ENCODE assay signal across 15 cellular contexts in the genomic region with DNA sequence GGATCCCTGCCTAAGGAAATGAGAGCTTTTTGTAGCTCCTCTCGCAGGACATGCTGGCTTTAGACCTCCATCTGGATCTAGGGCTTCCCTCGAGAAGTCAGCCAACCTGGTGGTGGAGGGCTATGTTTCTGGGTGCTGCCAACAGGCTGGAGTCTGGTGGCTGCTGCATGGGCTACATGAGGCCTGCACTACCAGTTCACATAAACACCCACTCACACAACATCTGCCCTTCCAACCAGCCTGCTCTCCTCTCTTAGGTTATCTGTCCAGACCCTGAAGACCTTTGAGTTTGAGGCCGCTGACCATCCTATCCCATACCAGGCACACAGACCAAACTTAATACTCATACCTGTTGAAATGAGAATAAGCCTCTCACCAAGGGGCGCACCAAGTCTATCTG. TPM values are rescaled to one million over a fixed set of nuclear protein-coding genes. Genes with fewer than 3 reads are reported as not detected.
DNase-seq lines count a peak whose midpoint lies in the region; ATAC-seq and TF ChIP-seq lines count a peak whose summit lies in the region.
"Had no signal": no experiment of that assay in that cellular context is flagged by ENCODE, and none has a peak within 500 bp of the region (broad histone marks: within the 10 kb centered on the region; RNA-seq: fewer than 3 reads in every experiment).

No MANE protein-coding gene starts in this region.

- H3K27ac ChIP-seq in Karpas-422 (ENCODE audit: low read length), result peak overlapping the region; percentile 91
- no peak overlapping the region for H3K27ac ChIP-seq in CD4-positive, alpha-beta memory T cell (ENCODE audit: low read depth, low read length)
- H3K27ac ChIP-seq: BLaER1 had no signal

- peaks cover 93% of the 10 kb centered on the region for H3K4me1 ChIP-seq in Karpas-422 (ENCODE audit: low read length)
- no peaks in the 10 kb centered on the region for H3K4me1 ChIP-seq in CD4-positive, alpha-beta memory T cell (ENCODE audit: insufficient read depth, low read length)

- no peaks in the 10 kb centered on the region for H3K9me3 Mint-ChIP-seq in dendritic cell treated with granulocyte-macrophage colony-stimulating factor and Interleukin-4, amounts not matched to agents 40 ng/mL and 50 ng/mL, for 4 days
- peaks cover 3% of the 10 kb centered on the region for H3K9me3 Mint-ChIP-seq in nephron progenitor cell
- peaks cover 0 to 2% (median 0%) of the 10 kb centered on the region in 8 donors for H3K9me3 Mint-ChIP-seq in CD4-positive, alpha-beta memory T cell
- H3K9me3 Mint-ChIP-seq: CD4-positive, CD25-positive, alpha-beta regulatory T cell; IgD-negative memory B cell had no signal

- CTCF ChIA-PET in CD4-positive, alpha-beta memory T cell (lab: Charles Lee; ENCODE audit: partially characterized antibody), result no interaction called here

- DNase-seq in Karpas-422, result peak; percentile 71
- DNase-seq in nephron progenitor cell, result no peak
- no peak for DNase-seq in CD4-positive, alpha-beta memory T cell
- no peak for DNase-seq in NCI-H510A treated with DMSO at 0.1 percent for 48 hours (lab: John Stamatoyannopoulos, UW)
- DNase-seq in activated CD4-positive, CD25-positive, alpha-beta regulatory T cell treated with anti-CD3 and anti-CD28 coated beads, Interleukin-2, amount 50 U/mL, for 72 hours, result no peak
- DNase-seq: AML-193; Calu3; CD4-positive, CD25-positive, alpha-beta regulatory T cell; DMS 273 treated with DMSO at 0.1 percent for 48 hours had no signal

- no peaks in the 10 kb centered on the region for H3K9me2 ChIP-seq in Karpas-422 (replicated peaks; ENCODE audit: insufficient read depth, low read length)

- H3K9me3 ChIP-seq in Karpas-422 (ENCODE audit: low read length), result peaks cover 3% of the 10 kb centered on the region; the same call in 1 of the 2 replicates
- no peaks in the 10 kb centered on the region for H3K9me3 ChIP-seq in CD4-positive, alpha-beta memory T cell (ENCODE audit: control insufficient read depth in 1 of 2, low read length in 2 of 2)
- H3K9me3 ChIP-seq: HAP-1 had no signal

- H3K9ac ChIP-seq in Karpas-422 (ENCODE audit: low read length), result peak overlapping the region; percentile 78
- H3K9ac ChIP-seq: BLaER1 had no signal

- H3K27me3 Mint-ChIP-seq in dendritic cell treated with granulocyte-macrophage colony-stimulating factor and Interleukin-4, amounts not matched to agents 40 ng/mL and 50 ng/mL, for 4 days, result peaks cover 4% of the 10 kb centered on the region
- no peaks in the 10 kb centered on the region for H3K27me3 Mint-ChIP-seq in nephron progenitor cell (ENCODE audit: low read depth, poor library complexity)
- peaks cover 0 to 1% of the 10 kb centered on the region in 2 donors for H3K27me3 Mint-ChIP-seq in CD4-positive, alpha-beta memory T cell

- H3K4me3 Mint-ChIP-seq in dendritic cell treated with granulocyte-macrophage colony-stimulating factor and Interleukin-4, amounts not matched to agents 40 ng/mL and 50 ng/mL, for 4 days, result no peak overlapping the region
- no peak overlapping the region for H3K4me3 Mint-ChIP-seq in nephron progenitor cell
- no peak overlapping the region for H3K4me3 Mint-ChIP-seq in CD4-positive, alpha-beta memory T cell
- H3K4me3 Mint-ChIP-seq: CD4-positive, CD25-positive, alpha-beta regulatory T cell; GM23338 had no signal

- TF ChIP-seq CTCF in nephron progenitor cell (IDR thresholded peaks at IDR 0.05), result no peak

- intact Hi-C loops in dendritic cell treated with granulocyte-macrophage colony-stimulating factor and Interleukin-4, amounts not matched to agents 40 ng/mL and 50 ng/mL, for 4 days (cut with micrococcal nuclease), result no loop called here
- intact Hi-C loops in CD4-positive, alpha-beta memory T cell (cut with micrococcal nuclease), result no loop called here

- peak overlapping the region; percentile 75 for H3K4me2 ChIP-seq in Karpas-422 (ENCODE audit: low read depth, low read length, poor library complexity, severe bottlenecking)
- H3K4me2 ChIP-seq: BLaER1, GM23338 had no signal

- H3K27me3 ChIP-seq in Karpas-422 (ENCODE audit: low read length), result no peaks in the 10 kb centered on the region
- no peaks in the 10 kb centered on the region for H3K27me3 ChIP-seq in CD4-positive, alpha-beta memory T cell (ENCODE audit: insufficient read depth, low read length)
- H3K27me3 ChIP-seq: BLaER1 had no signal

- H3K27ac Mint-ChIP-seq in dendritic cell treated with granulocyte-macrophage colony-stimulating factor and Interleukin-4, amounts not matched to agents 40 ng/mL and 50 ng/mL, for 4 days, result peak overlapping the region; percentile 3
- H3K27ac Mint-ChIP-seq in nephron progenitor cell, result peak overlapping the region; percentile 49
- peak overlapping the region in 1 of 7 donors; percentile 12 for H3K27ac Mint-ChIP-seq in CD4-positive, alpha-beta memory T cell
- H3K27ac Mint-ChIP-seq: GM23338, IgD-negative memory B cell had no signal

- ATAC-seq in GM18519 (IDR thresholded peaks at IDR 0.05; ENCODE audit: low FRiP score, unreplicated experiment), result no peak

- POLR2A ChIA-PET in CD4-positive, alpha-beta memory T cell (lab: Charles Lee; ENCODE audit: partially characterized antibody), result no interaction called here

- peaks cover 44% of the 10 kb centered on the region for H3K4me1 Mint-ChIP-seq in dendritic cell treated with granulocyte-macrophage colony-stimulating factor and Interleukin-4, amounts not matched to agents 40 ng/mL and 50 ng/mL, for 4 days (ENCODE audit: low read depth)
- H3K4me1 Mint-ChIP-seq in nephron progenitor cell, result peaks cover 44% of the 10 kb centered on the region
- H3K4me1 Mint-ChIP-seq in CD4-positive, alpha-beta memory T cell, result no peaks in the 10 kb centered on the region

- no peaks in the 10 kb centered on the region for H4K20me1 ChIP-seq in Karpas-422 (ENCODE audit: insufficient read depth, low read depth, low read length)
- H4K20me1 ChIP-seq: BLaER1 had no signal

- H3K36me3 Mint-ChIP-seq in dendritic cell treated with granulocyte-macrophage colony-stimulating factor and Interleukin-4, amounts not matched to agents 40 ng/mL and 50 ng/mL, for 4 days (ENCODE audit: low read depth), result no peaks in the 10 kb centered on the region
- no peaks in the 10 kb centered on the region for H3K36me3 Mint-ChIP-seq in nephron progenitor cell (ENCODE audit: low read depth)
- no peaks in the 10 kb centered on the region for H3K36me3 Mint-ChIP-seq in CD4-positive, alpha-beta memory T cell
- H3K36me3 Mint-ChIP-seq: CD4-positive, CD25-positive, alpha-beta regulatory T cell; IgD-negative memory B cell had no signal

- peak overlapping the region; percentile 66 for H3K4me3 ChIP-seq in Karpas-422 (ENCODE audit: low read length)
- no peak overlapping the region for H3K4me3 ChIP-seq in CD4-positive, alpha-beta memory T cell (ENCODE audit: low read length in 2 of 2)
- H3K4me3 ChIP-seq: BLaER1, GM23338, HAP-1 had no signal

- peaks cover 14% of the 10 kb centered on the region; the same call in 1 of the 2 replicates for H3K79me2 ChIP-seq in Karpas-422 (ENCODE audit: low read length)

- peaks cover 10% of the 10 kb centered on the region for H3K36me3 ChIP-seq in Karpas-422 (ENCODE audit: insufficient read depth, low read length)
- no peaks in the 10 kb centered on the region for H3K36me3 ChIP-seq in CD4-positive, alpha-beta memory T cell (ENCODE audit: insufficient read depth, low read length)
- H3K36me3 ChIP-seq: BLaER1, HAP-1 had no signal

- H2AFZ ChIP-seq in Karpas-422 (ENCODE audit: low read length), result no peak overlapping the region

RNA-seq across cellular contexts. Expression of gene SMAD2, which starts 51.4 kb away (rescaled TPM):
- total RNA-seq in Karpas-422 (2014; rRNA removed; shearing (Covaris generic); ENCODE audit: low replicate concordance), result 153 and 163 TPM in 2 replicates
- 100 to 1,000 TPM; 126 to 131 TPM for total RNA-seq in CD4-positive, alpha-beta memory T cell
- 10 to 100 TPM; 88.5 to 91.7 TPM for polyA plus RNA-seq in CD4-positive, alpha-beta memory T cell
